19 cellular contexts compared by ENCODE assay signal in the genomic region with DNA sequence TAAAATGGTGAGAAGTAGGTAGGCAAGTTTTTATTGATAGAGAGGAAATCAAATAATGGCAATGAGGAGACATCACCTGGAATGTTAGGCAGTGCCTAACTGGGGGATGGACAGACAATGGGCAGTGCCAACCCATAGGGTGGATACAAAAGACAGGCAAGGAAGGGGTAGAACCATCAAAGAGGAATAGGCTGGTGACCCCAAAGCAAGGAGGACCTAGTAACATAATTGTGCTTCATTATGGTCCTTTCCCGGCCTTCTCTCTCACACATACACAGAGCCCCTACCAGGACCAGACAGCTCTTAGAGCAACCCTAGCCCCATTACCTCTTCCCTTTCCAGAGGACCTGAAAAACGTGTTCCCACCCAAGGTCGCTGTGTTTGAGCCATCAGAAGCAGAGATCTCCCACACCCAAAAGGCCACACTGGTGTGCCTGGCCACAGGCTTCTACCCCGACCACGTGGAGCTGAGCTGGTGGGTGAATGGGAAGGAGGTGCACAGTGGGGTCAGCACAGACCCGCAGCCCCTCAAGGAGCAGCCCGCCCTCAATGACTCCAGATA. TPM values are rescaled to one million over a fixed set of nuclear protein-coding genes. Genes with fewer than 3 reads are reported as not detected.
DNase-seq lines count a peak whose midpoint lies in the region; FAIRE-seq and TF ChIP-seq lines count a peak whose summit lies in the region.
"Had no signal": no experiment of that assay in that cellular context is flagged by ENCODE, and none has a peak within 500 bp of the region (broad histone marks: within the 10 kb centered on the region; RNA-seq: fewer than 3 reads in every experiment).

No MANE protein-coding gene starts in this region.

- H3K4me1 Mint-ChIP-seq in T-helper 2 cell treated with Interferon-gamma antibody and Interleukin-4, amounts not matched to agents 5 μg/mL and 100 μg/mL, for 36 hours (ENCODE audit: low read depth), result peaks cover 63% of the 10 kb centered on the region
- peaks cover 71% of the 10 kb centered on the region for H3K4me1 Mint-ChIP-seq in activated CD4-positive, alpha-beta memory T cell treated with anti-CD3 and anti-CD28 coated beads, Interleukin-2, amount 10 ng/mL, durations not matched to agents 7 days and 5 days

- H3K27ac Mint-ChIP-seq in T-helper 2 cell treated with Interferon-gamma antibody and Interleukin-4, amounts not matched to agents 5 μg/mL and 100 μg/mL, for 36 hours, result peak overlapping the region; percentile 99
- peak overlapping the region; percentile 89 for H3K27ac Mint-ChIP-seq in activated CD4-positive, alpha-beta memory T cell treated with anti-CD3 and anti-CD28 coated beads, Interleukin-2, amount 10 ng/mL, durations not matched to agents 7 days and 5 days

- FAIRE-seq in bronchial epithelial cell (lab: Jason Lieb, UNC), result peak; percentile 47

- intact Hi-C loops in spleen (cut with DNase I; ENCODE audit: low total_unique reads), result no loop called here

- no peaks in the 10 kb centered on the region for H3K9me3 Mint-ChIP-seq in T-helper 2 cell treated with Interferon-gamma antibody and Interleukin-4, amounts not matched to agents 5 μg/mL and 100 μg/mL, for 36 hours
- no peaks in the 10 kb centered on the region for H3K9me3 Mint-ChIP-seq in activated CD4-positive, alpha-beta memory T cell treated with anti-CD3 and anti-CD28 coated beads, Interleukin-2, amount 10 ng/mL, durations not matched to agents 7 days and 5 days

- peaks cover 19% of the 10 kb centered on the region for H3K27me3 ChIP-seq in bronchial epithelial cell (ENCODE audit: control insufficient read depth, insufficient read depth, low read length)
- H3K27me3 ChIP-seq in spleen (replicated peaks in 1 of 7), result peaks cover 0 to 36% (median 16%) of the 10 kb centered on the region in 7 donors

- no peaks in the 10 kb centered on the region for H3K36me3 ChIP-seq in bronchial epithelial cell (ENCODE audit: control insufficient read depth, insufficient read depth, low read length)
- H3K36me3 ChIP-seq in spleen, result peaks cover 0 to 32% (median 13%) of the 10 kb centered on the region in 6 donors
- H3K36me3 ChIP-seq: gastroesophageal sphincter, tibial nerve had no signal

- H3K27ac ChIP-seq in spleen, result peak overlapping the region; percentile 91 to 98 (median 94)
- H3K27ac ChIP-seq: C4-2B, gastroesophageal sphincter had no signal

- POLR2A ChIA-PET in activated CD4-positive, alpha-beta memory T cell treated with anti-CD3 and anti-CD28 coated beads, Interleukin-2, amount 10 ng/mL, durations not matched to agents 7 days and 5 days (lab: Charles Lee), result interaction anchor here (0.8 to 25.8 kb wide), 7 partner anchors 6 to 474 kb away, joined by 3 to 2273 read pairs (median 21); a partner anchor contains a TSS

- no peak overlapping the region for H3K4me3 ChIP-seq in bronchial epithelial cell (ENCODE audit: low read depth, low read length)
- H3K4me3 ChIP-seq in spleen, result peak overlapping the region in 3 of 8 donors; percentile 2 to 77 (median 3)
- H3K4me3 ChIP-seq: gastroesophageal sphincter, tibial nerve had no signal

- TF ChIP-seq CTCF in bronchial epithelial cell (IDR thresholded peaks at IDR 0.05; ENCODE audit: insufficient read depth, low read length, severe bottlenecking) (no peak), spleen (IDR thresholded peaks at IDR 0.05 in 8 of 11, conservative IDR thresholded peaks at IDR 0.05 in 3 of 11) (no peak)

- no peaks in the 10 kb centered on the region for H3K27me3 Mint-ChIP-seq in T-helper 2 cell treated with Interferon-gamma antibody and Interleukin-4, amounts not matched to agents 5 μg/mL and 100 μg/mL, for 36 hours (ENCODE audit: low read depth)
- no peaks in the 10 kb centered on the region for H3K27me3 Mint-ChIP-seq in activated CD4-positive, alpha-beta memory T cell treated with anti-CD3 and anti-CD28 coated beads, Interleukin-2, amount 10 ng/mL, durations not matched to agents 7 days and 5 days

- 68 to 90% (median 81%) methylated on average over 5 to 7 of the region's 7 CpGs for WGBS in spleen, 5 donors

- H3K4me1 ChIP-seq in spleen, result peaks cover 6 to 92% (median 41%) of the 10 kb centered on the region in 6 donors

- H3K9me3 ChIP-seq in spleen, result no peaks in the 10 kb centered on the region
- H3K9me3 ChIP-seq: gastroesophageal sphincter, tibial nerve had no signal

- TF ChIP-seq POLR2A in spleen (IDR thresholded peaks at IDR 0.05), result no peak

- H3K36me3 Mint-ChIP-seq in T-helper 2 cell treated with Interferon-gamma antibody and Interleukin-4, amounts not matched to agents 5 μg/mL and 100 μg/mL, for 36 hours (ENCODE audit: low read depth), result peaks cover 89% of the 10 kb centered on the region
- peaks cover 96% of the 10 kb centered on the region for H3K36me3 Mint-ChIP-seq in activated CD4-positive, alpha-beta memory T cell treated with anti-CD3 and anti-CD28 coated beads, Interleukin-2, amount 10 ng/mL, durations not matched to agents 7 days and 5 days (ENCODE audit: low read depth)

- peak overlapping the region; percentile 100 for H3K4me3 Mint-ChIP-seq in T-helper 2 cell treated with Interferon-gamma antibody and Interleukin-4, amounts not matched to agents 5 μg/mL and 100 μg/mL, for 36 hours
- H3K4me3 Mint-ChIP-seq in activated CD4-positive, alpha-beta memory T cell treated with anti-CD3 and anti-CD28 coated beads, Interleukin-2, amount 10 ng/mL, durations not matched to agents 7 days and 5 days, result peak overlapping the region; percentile 99

- no peak for DNase-seq in T-helper 2 cell treated with Interferon-gamma antibody and Interleukin-4, amounts not matched to agents 5 μg/mL and 100 μg/mL, for 36 hours (ENCODE audit: low spot score)
- no peak for DNase-seq in T-helper 2 cell
- DNase-seq in activated CD4-positive, alpha-beta memory T cell treated with anti-CD3 and anti-CD28 coated beads, Interleukin-2, amount 10 ng/mL, durations not matched to agents 7 days and 5 days, result no peak
- DNase-seq in bronchial epithelial cell (ENCODE audit: low read depth), result no peak
- DNase-seq in spleen, result no peak
- DNase-seq in NCI-H2107 treated with DMSO at 0.1 percent for 48 hours (lab: John Stamatoyannopoulos, UW; ENCODE audit: unreplicated experiment), result no peak
- DNase-seq in HuH-7.5 (ENCODE audit: low spot score), result no peak
- DNase-seq in HUDEP-2 (lab: John Stamatoyannopoulos, UW; ENCODE audit: unreplicated experiment in 76 of 76), result no peak
- DNase-seq: 8988T, amygdala, mammary epithelial cell, NCI-H446, right cardiac atrium had no signal

- CTCF ChIA-PET in activated CD4-positive, alpha-beta memory T cell treated with anti-CD3 and anti-CD28 coated beads, Interleukin-2, amount 10 ng/mL, durations not matched to agents 7 days and 5 days (lab: Charles Lee), result interaction anchor here (5.7 kb wide), 1 partner anchor 9 kb away, joined by 150 read pairs; no protein-coding TSS in a partner anchor

RNA-seq across cellular contexts. Expression of a gene that starts 30.0 kb away (rescaled TPM):
- total RNA-seq in activated CD4-positive, alpha-beta memory T cell treated with anti-CD3 and anti-CD28 coated beads, Interleukin-2, amount 10 ng/mL, durations not matched to agents 7 days and 5 days, result not detected
- total RNA-seq in bronchial epithelial cell, result not detected in 2 replicates
- 10 to 100 TPM in 2 of 7 donors, 1 to 10 TPM in 1, not detected in 4; 3.8 to 14.5 (median 11.1) TPM for total RNA-seq in spleen
- polyA plus RNA-seq in spleen, result 1 to 10 TPM; 1.1 to 1.3 (median 1.2) TPM
- total RNA-seq: chondrocyte, gastroesophageal sphincter, LHCN-M2, mammary epithelial cell, SK-MEL-5 had no signal
- polyA plus RNA-seq: mammary epithelial cell had no signal

RNA-seq across cellular contexts. Expression of a gene that starts 51.5 kb away (rescaled TPM):
- total RNA-seq in activated CD4-positive, alpha-beta memory T cell treated with anti-CD3 and anti-CD28 coated beads, Interleukin-2, amount 10 ng/mL, durations not matched to agents 7 days and 5 days, result not detected
- total RNA-seq in bronchial epithelial cell (under 0.01 TPM in 1 of 2 replicates, not detected in the other), spleen (1 to 10 TPM in 3 of 7 donors, not detected in 4; 2.9 to 6.3 (median 3.0) TPM)
- 1 to 10 TPM in 2 of 3 donors, under 1 TPM in 1; 0.88 to 1.4 (median 1.2) TPM for polyA plus RNA-seq in spleen
- total RNA-seq: chondrocyte, LHCN-M2, mammary epithelial cell, SK-MEL-5 had no signal
- polyA plus RNA-seq: mammary epithelial cell had no signal

RNA-seq across cellular contexts. Expression of a gene that starts 54.1 kb away (rescaled TPM):
- total RNA-seq in activated CD4-positive, alpha-beta memory T cell treated with anti-CD3 and anti-CD28 coated beads, Interleukin-2, amount 10 ng/mL, durations not matched to agents 7 days and 5 days, result 1 to 10 TPM; 5.7 to 7.0 TPM
- total RNA-seq in bronchial epithelial cell, result under 0.01 and 0.77 TPM in 2 replicates
- total RNA-seq in spleen, result 10 to 100 TPM; 12.3 to 15.5 (median 13.9) TPM
- 10 to 100 TPM; 11.3 to 28.8 (median 23.6) TPM for polyA plus RNA-seq in spleen
